Comparison of ENCODE assay signal across 10 cellular contexts in the genomic region with DNA sequence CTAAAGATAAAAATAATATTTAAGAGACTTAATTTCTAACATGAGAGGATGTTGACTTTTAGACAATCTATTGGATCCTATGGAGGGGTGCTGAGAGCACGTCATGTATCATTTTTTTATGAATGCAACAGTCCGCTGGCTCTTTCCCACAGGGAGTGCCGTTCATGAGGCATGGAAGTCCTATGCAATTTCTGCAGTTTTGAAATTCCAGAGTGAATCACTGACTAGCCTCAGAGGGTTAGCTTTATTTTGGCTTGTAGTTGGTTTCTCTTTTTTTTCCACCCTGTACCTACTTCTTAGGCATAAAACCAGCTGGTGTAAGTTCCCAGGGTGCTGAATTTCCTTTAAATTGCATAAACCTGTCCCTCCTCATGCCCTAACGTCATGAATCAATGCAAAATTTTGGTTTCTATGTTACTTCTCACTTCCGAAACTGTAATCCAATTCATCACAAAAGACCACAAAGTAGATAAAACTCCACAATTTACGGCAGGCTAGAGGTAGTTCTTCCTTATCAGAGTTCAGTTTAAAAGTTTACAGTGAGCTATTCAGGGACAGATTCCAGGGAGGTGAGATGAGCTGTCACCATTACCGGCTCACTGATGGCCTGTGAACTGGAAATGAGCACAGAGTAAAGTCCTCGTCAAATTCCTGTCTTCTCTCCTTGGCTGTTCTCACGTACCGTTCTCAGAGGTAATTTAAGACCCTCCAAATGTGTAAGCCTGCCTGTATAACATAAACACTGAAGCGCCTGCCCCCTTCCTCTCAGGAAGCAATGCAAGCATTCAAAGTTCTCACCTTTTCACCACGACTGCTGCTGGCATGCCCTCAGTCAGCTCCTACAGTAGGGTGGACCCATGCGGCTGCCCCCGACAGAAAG.
DNase-seq lines count a peak whose midpoint lies in the region; ATAC-seq and TF ChIP-seq lines count a peak whose summit lies in the region.
"Had no signal": no experiment of that assay in that cellular context is flagged by ENCODE, and none has a peak within 500 bp of the region (broad histone marks: within the 10 kb centered on the region; RNA-seq: fewer than 3 reads in every experiment).

No MANE protein-coding gene starts in this region.

- ATAC-seq in HG02642 (IDR thresholded peaks at IDR 0.05; ENCODE audit: poor library complexity, unreplicated experiment) (peak; percentile 59), T-cell (replicated peaks in 1 of 4) (no peak)

- H3K4me1 Mint-ChIP-seq in mesothelial cell of epicardium (peaks cover 35% of the 10 kb centered on the region), T-cell (peaks cover 0 to 1% (median 0%) of the 10 kb centered on the region in 3 donors)

- CTCF ChIA-PET in T-cell (lab: Charles Lee), result no interaction called here

- POLR2A ChIA-PET in T-cell (lab: Charles Lee), result no interaction called here

- peaks cover 3% of the 10 kb centered on the region for H3K36me3 Mint-ChIP-seq in mesothelial cell of epicardium
- no peaks in the 10 kb centered on the region for H3K36me3 Mint-ChIP-seq in T-cell

- TF ChIP-seq CTCF in astrocyte of the spinal cord (IDR thresholded peaks at IDR 0.05; ENCODE audit: low read depth, low read length), result no peak
- TF ChIP-seq CTCF in mesothelial cell of epicardium (IDR thresholded peaks at IDR 0.05; ENCODE audit: unreplicated experiment), result no peak

- in situ Hi-C loops in astrocyte of the spinal cord (cut with HindIII; ENCODE audit: low sequenced_read_pairs) (no loop called here), G401 (cut with HindIII; ENCODE audit: low sequenced_read_pairs) (no loop called here)

- DNase-seq in ELR (ENCODE audit: low read depth) (peak; percentile 39), astrocyte of the spinal cord (ENCODE audit: low read depth, low spot score) (peak; percentile 93), mesothelial cell of epicardium (ENCODE audit: low spot score in 2 of 2, unreplicated experiment in 2 of 2) (no peak), cerebellar cortex (ENCODE audit: low spot score) (no peak), T-cell (no peak), COR-L47 (lab: John Stamatoyannopoulos, UW) (no peak), G401 (ENCODE audit: low spot score) (no peak)
- DNase-seq: Calu3, NCI-H510A treated with DMSO at 0.1 percent for 48 hours had no signal

- H3K9me3 Mint-ChIP-seq in mesothelial cell of epicardium, result peaks cover 15% of the 10 kb centered on the region
- peaks cover 0 to 5% (median 2%) of the 10 kb centered on the region in 3 donors for H3K9me3 Mint-ChIP-seq in T-cell

- H3K27ac Mint-ChIP-seq in mesothelial cell of epicardium, result peak overlapping the region; percentile 94
- no peak overlapping the region for H3K27ac Mint-ChIP-seq in T-cell

- H3K4me3 ChIP-seq in astrocyte of the spinal cord (ENCODE audit: low read depth, low read length), result peak overlapping the region; percentile 17

- H3K4me3 Mint-ChIP-seq in mesothelial cell of epicardium, result peak overlapping the region; percentile 15
- H3K4me3 Mint-ChIP-seq in T-cell, result no peak overlapping the region

- H3K27me3 Mint-ChIP-seq in mesothelial cell of epicardium (ENCODE audit: low read depth) (no peaks in the 10 kb centered on the region), T-cell (no peaks in the 10 kb centered on the region)

Comparison
In these comparisons a context has a peak if more than half of its experiments do, and no peak if none do; other contexts are left out.
1. DNase-seq: peak in ELR (single experiment) and astrocyte of the spinal cord (single experiment); none in mesothelial cell of epicardium (0 of 2), cerebellar cortex (single experiment), T-cell (0 of 34), COR-L47 (single experiment) and G401 (single experiment).